In the genomic region with DNA sequence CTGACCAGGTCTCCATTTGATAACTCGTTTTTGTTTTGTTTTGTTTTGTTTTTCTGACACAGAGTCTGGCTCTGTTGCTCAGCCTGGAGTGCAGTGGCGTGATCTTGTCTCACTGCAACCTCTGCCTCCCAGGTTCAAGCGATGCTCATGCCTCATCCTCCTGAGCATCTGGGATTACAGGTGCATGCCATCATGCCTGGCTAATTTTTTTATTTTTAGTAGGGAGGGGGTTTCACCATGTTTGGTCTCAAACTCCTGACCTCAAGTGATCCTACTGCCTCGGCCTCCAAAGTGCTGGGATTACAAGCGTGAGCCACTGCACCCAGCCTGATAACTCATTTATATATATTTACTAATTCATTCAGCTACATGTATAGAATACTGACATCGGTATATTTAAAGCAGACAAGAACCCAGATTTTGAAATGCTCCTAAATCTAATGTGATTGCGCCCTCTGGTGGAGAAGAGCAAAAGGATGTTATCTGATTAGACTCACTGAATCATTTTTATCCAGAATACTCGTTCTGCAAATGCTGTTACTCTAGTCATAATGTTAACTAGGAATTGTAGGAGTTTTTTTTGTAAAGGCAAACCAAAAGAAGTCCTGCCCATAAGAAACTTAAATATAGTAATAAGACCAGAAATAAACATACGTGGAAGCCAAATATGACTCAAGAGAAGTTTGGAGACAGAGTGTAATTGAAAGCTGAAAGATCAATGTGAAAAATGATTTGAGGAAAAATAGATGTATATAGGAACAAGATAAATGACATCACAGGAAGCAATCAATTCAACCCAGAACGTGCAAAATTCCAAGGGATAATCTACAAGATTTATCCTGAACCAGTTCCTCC, we compare ENCODE assay signal across 8 cellular contexts. TPM values are rescaled to one million over a fixed set of nuclear protein-coding genes. Genes with fewer than 3 reads are reported as not detected.
A peak's percentile ranks its signal among the peaks of the same experiment; 100 is the strongest.
DNase-seq lines count a peak whose midpoint lies in the region; ATAC-seq, FAIRE-seq and TF ChIP-seq lines count a peak whose summit lies in the region.

No MANE protein-coding gene starts in this region.

- FAIRE-seq in H54 (lab: Jason Lieb, UNC), result no peak

- H3K79me2 ChIP-seq in smooth muscle cell (ENCODE audit: low read depth), result no peaks in the 10 kb centered on the region

- no peak overlapping the region for H3K4me3 ChIP-seq in CD4-positive, CD25-positive, alpha-beta regulatory T cell (ENCODE audit: low read depth, low read length)
- no peak overlapping the region for H3K4me3 ChIP-seq in smooth muscle cell

- no peaks in the 10 kb centered on the region for H4K20me1 ChIP-seq in smooth muscle cell (ENCODE audit: low read depth)

- H3K4me1 Mint-ChIP-seq in CD4-positive, CD25-positive, alpha-beta regulatory T cell, result peaks cover 12 to 36% (median 23%) of the 10 kb centered on the region in 4 donors

- H3K36me3 Mint-ChIP-seq in CD4-positive, CD25-positive, alpha-beta regulatory T cell, result no peaks in the 10 kb centered on the region

- peak; percentile 82 for TF ChIP-seq CTCF in smooth muscle cell (IDR thresholded peaks at IDR 0.05; ENCODE audit: borderline replicate concordance, insufficient read depth, poor library complexity, severe bottlenecking)

- 35% methylated on average over 10 of the region's 10 CpGs for WGBS in smooth muscle cell (ENCODE audit: low lambda C conversion rate)

- H3K4me1 ChIP-seq in CD4-positive, CD25-positive, alpha-beta regulatory T cell (ENCODE audit: control insufficient read depth, insufficient read depth, low read length, poor library complexity, severe bottlenecking), result peaks cover 27% of the 10 kb centered on the region
- H3K4me1 ChIP-seq in smooth muscle cell (ENCODE audit: low read depth), result peaks cover 6% of the 10 kb centered on the region

- no peak overlapping the region for H3K27ac Mint-ChIP-seq in CD4-positive, CD25-positive, alpha-beta regulatory T cell

- ATAC-seq in CD4-positive, CD25-positive, alpha-beta regulatory T cell (ENCODE audit: low read depth in 2 of 2), result no peak
- no peak for ATAC-seq in HG03457 (IDR thresholded peaks at IDR 0.05; ENCODE audit: unreplicated experiment)

- no peaks in the 10 kb centered on the region for H3F3A ChIP-seq in smooth muscle cell (ENCODE audit: low read depth)

- TF ChIP-seq POLR2A in H54 (IDR thresholded peaks at IDR 0.05; ENCODE audit: low read depth, low read length), result no peak

- H3K27me3 ChIP-seq in CD4-positive, CD25-positive, alpha-beta regulatory T cell (ENCODE audit: control insufficient read depth, insufficient read depth, low read length), result peaks cover 16% of the 10 kb centered on the region
- peaks cover 16% of the 10 kb centered on the region for H3K27me3 ChIP-seq in smooth muscle cell (ENCODE audit: low read depth)

- H3K9me3 ChIP-seq in CD4-positive, CD25-positive, alpha-beta regulatory T cell (ENCODE audit: control insufficient read depth in 2 of 2, low read length in 2 of 2), result no peaks in the 10 kb centered on the region
- H3K9me3 ChIP-seq in smooth muscle cell (replicated peaks; ENCODE audit: low read depth), result no peaks in the 10 kb centered on the region

- peaks cover 65% of the 10 kb centered on the region for H3K27me3 Mint-ChIP-seq in CD4-positive, CD25-positive, alpha-beta regulatory T cell

- H3K27ac ChIP-seq in CD4-positive, CD25-positive, alpha-beta regulatory T cell (ENCODE audit: insufficient read depth, low read length, poor library complexity, severe bottlenecking), result no peak overlapping the region
- no peak overlapping the region for H3K27ac ChIP-seq in smooth muscle cell (ENCODE audit: low read depth)

- H3K36me3 ChIP-seq in CD4-positive, CD25-positive, alpha-beta regulatory T cell (ENCODE audit: control insufficient read depth, insufficient read depth, low read length), result no peaks in the 10 kb centered on the region
- H3K36me3 ChIP-seq in smooth muscle cell (ENCODE audit: low read depth), result no peaks in the 10 kb centered on the region

- peaks cover 0 to 2% (median 0%) of the 10 kb centered on the region in 7 donors for H3K9me3 Mint-ChIP-seq in CD4-positive, CD25-positive, alpha-beta regulatory T cell

- H3K9ac ChIP-seq in smooth muscle cell (ENCODE audit: low read depth), result no peak overlapping the region

- H2AFZ ChIP-seq in smooth muscle cell (ENCODE audit: low read depth), result no peak overlapping the region

- DNase-seq in CD4-positive, CD25-positive, alpha-beta regulatory T cell, result peak; percentile 33 to 74 (median 65)
- DNase-seq in H54 (ENCODE audit: insufficient read length, low spot score), result peak; percentile 17
- DNase-seq in NCI-H526 (lab: John Stamatoyannopoulos, UW), result peak; percentile 37 to 73
- peak; percentile 40 for DNase-seq in activated CD8-positive, alpha-beta memory T cell treated with anti-CD3 and anti-CD28 coated beads, Interleukin-2, amount 50 U/mL, for 4 hours
- peak; percentile 68 for DNase-seq in glomerular visceral epithelial cell (ENCODE audit: extremely low spot score)
- DNase-seq in smooth muscle cell (lab: John Stamatoyannopoulos, UW; ENCODE audit: unreplicated experiment), result no peak
- DNase-seq in islet precursor cell, result no peak

- no peak overlapping the region for H3K4me2 ChIP-seq in smooth muscle cell

- no peak overlapping the region for H3K4me3 Mint-ChIP-seq in CD4-positive, CD25-positive, alpha-beta regulatory T cell

RNA-seq across cellular contexts. Expression of a gene that starts 5.3 kb away (rescaled TPM):
- total RNA-seq in CD4-positive, CD25-positive, alpha-beta regulatory T cell, result 0.37 TPM
- polyA plus RNA-seq in CD4-positive, CD25-positive, alpha-beta regulatory T cell, result not detected
- 154 and 214 TPM in 2 replicates for total RNA-seq in smooth muscle cell
- 27.9 and 44.2 TPM in 2 replicates for polyA plus RNA-seq in smooth muscle cell

RNA-seq across cellular contexts. Expression of a gene that starts 32.5 kb away (rescaled TPM):
- 216 TPM for total RNA-seq in CD4-positive, CD25-positive, alpha-beta regulatory T cell
- 1,000 to 10,000 TPM in 2 of 4 donors, 100 to 1,000 TPM in 2; 978 to 1,158 (median 1,005) TPM for polyA plus RNA-seq in CD4-positive, CD25-positive, alpha-beta regulatory T cell
- 321 and 1,287 TPM in 2 replicates for total RNA-seq in smooth muscle cell
- 771 and 802 TPM in 2 replicates for polyA plus RNA-seq in smooth muscle cell

Comparison
In these comparisons a context has a peak if more than half of its experiments do, and no peak if none do; other contexts are left out.
1. DNase-seq: peak in CD4-positive, CD25-positive, alpha-beta regulatory T cell (3 of 3), H54 (single experiment), NCI-H526 (2 of 2), activated CD8-positive, alpha-beta memory T cell treated with anti-CD3 and anti-CD28 coated beads, Interleukin-2, amount 50 U/mL, for 4 hours (single experiment) and glomerular visceral epithelial cell (single experiment); none in smooth muscle cell (single experiment) and islet precursor cell (single experiment).
2. RNA of a gene that starts 5.3 kb away (total RNA-seq): 154 to 214 TPM in smooth muscle cell; 0.37 TPM in CD4-positive, CD25-positive, alpha-beta regulatory T cell (single experiment); every median in the first group is over 100 times any median in the second.